Comparison of ENCODE assay signal across 16 cellular contexts in genomic region chr12:5201554-5202243, GRCh38.
A peak's percentile ranks its signal among the peaks of the same experiment; 100 is the strongest.
DNase-seq lines count a peak whose midpoint lies in the region; ATAC-seq and TF ChIP-seq lines count a peak whose summit lies in the region.
"Had no signal": no experiment of that assay in that cellular context is flagged by ENCODE, and none has a peak within 500 bp of the region (broad histone marks: within the 10 kb centered on the region; RNA-seq: fewer than 3 reads in every experiment).

No MANE protein-coding gene starts in this region.

- H3K36me3 Mint-ChIP-seq in HFFc6 (ENCODE audit: low read depth) (no peaks in the 10 kb centered on the region), T-helper 17 cell (ENCODE audit: low read depth) (peaks cover 2% of the 10 kb centered on the region)
- H3K36me3 Mint-ChIP-seq in activated T-helper 17 cell treated with anti-CD3 and anti-CD28 coated beads, Interleukin-2, amount 50 U/mL, for 72 hours (ENCODE audit: low read depth), result no peaks in the 10 kb centered on the region
- H3K36me3 Mint-ChIP-seq: activated naive CD8-positive, alpha-beta T cell had no signal

- H3K4me1 Mint-ChIP-seq in HFFc6 (ENCODE audit: low read depth) (peaks cover 47% of the 10 kb centered on the region), T-helper 17 cell (no peaks in the 10 kb centered on the region)
- H3K4me1 Mint-ChIP-seq in activated T-helper 17 cell treated with anti-CD3 and anti-CD28 coated beads, Interleukin-2, amount 50 U/mL, for 72 hours, result no peaks in the 10 kb centered on the region

- no peaks in the 10 kb centered on the region for H3K27me3 ChIP-seq in A673 (replicated peaks; ENCODE audit: insufficient read depth, low read depth, low read length, poor library complexity)
- H3K27me3 ChIP-seq: tibial nerve had no signal

- H3K27ac Mint-ChIP-seq in HFFc6 (no peak overlapping the region), T-helper 17 cell (no peak overlapping the region)
- H3K27ac Mint-ChIP-seq in activated T-helper 17 cell treated with anti-CD3 and anti-CD28 coated beads, Interleukin-2, amount 50 U/mL, for 72 hours, result no peak overlapping the region
- H3K27ac Mint-ChIP-seq: activated CD8-positive, alpha-beta T cell treated with anti-CD3 and anti-CD28 coated beads for 36 hours; activated naive CD8-positive, alpha-beta T cell; dendritic cell treated with granulocyte-macrophage colony-stimulating factor and Interleukin-4, amounts not matched to agents 40 ng/mL and 50 ng/mL, for 4 days had no signal

- POLR2A ChIA-PET in A673 (lab: Charles Lee; ENCODE audit: low non-redundant PET), result no interaction called here

- H3K4me3 ChIP-seq in A673 (ENCODE audit: low read depth, low read length, poor library complexity, severe bottlenecking), result no peak overlapping the region
- H3K4me3 ChIP-seq: tibial nerve had no signal

- intact Hi-C loops in A673 (cut with micrococcal nuclease; ENCODE audit: unreplicated experiment), result no loop called here

- H3K4me3 Mint-ChIP-seq in HFFc6 (no peak overlapping the region), T-helper 17 cell (no peak overlapping the region)
- H3K4me3 Mint-ChIP-seq in activated T-helper 17 cell treated with anti-CD3 and anti-CD28 coated beads, Interleukin-2, amount 50 U/mL, for 72 hours, result no peak overlapping the region
- H3K4me3 Mint-ChIP-seq: activated CD8-positive, alpha-beta T cell treated with anti-CD3 and anti-CD28 coated beads for 36 hours; activated naive CD8-positive, alpha-beta T cell; dendritic cell treated with granulocyte-macrophage colony-stimulating factor and Interleukin-4, amounts not matched to agents 40 ng/mL and 50 ng/mL, for 4 days had no signal

- TF ChIP-seq CTCF in A673 (conservative IDR thresholded peaks at IDR 0.05; ENCODE audit: low read depth, low read length) (no peak), HFFc6 (IDR thresholded peaks at IDR 0.05) (no peak)

- no peaks in the 10 kb centered on the region for H3K9me3 Mint-ChIP-seq in HFFc6
- H3K9me3 Mint-ChIP-seq in activated T-helper 17 cell treated with anti-CD3 and anti-CD28 coated beads, Interleukin-2, amount 50 U/mL, for 72 hours, result peaks cover 3% of the 10 kb centered on the region
- H3K9me3 Mint-ChIP-seq: activated CD8-positive, alpha-beta T cell treated with anti-CD3 and anti-CD28 coated beads for 36 hours; dendritic cell treated with granulocyte-macrophage colony-stimulating factor and Interleukin-4, amounts not matched to agents 40 ng/mL and 50 ng/mL, for 4 days had no signal

- H3K36me3 ChIP-seq in A673 (ENCODE audit: insufficient read depth, low read length, poor library complexity, severe bottlenecking), result no peaks in the 10 kb centered on the region
- H3K36me3 ChIP-seq: tibial nerve had no signal

- ATAC-seq in HG02870 (IDR thresholded peaks at IDR 0.05; ENCODE audit: unreplicated experiment), result no peak
- no peak for ATAC-seq in activated T-helper 17 cell treated with anti-CD3 and anti-CD28 coated beads, Interleukin-2, amount 50 U/mL, for 72 hours (replicated peaks)
- ATAC-seq in T-helper 17 cell, result no peak
- ATAC-seq: activated CD8-positive, alpha-beta T cell treated with anti-CD3 and anti-CD28 coated beads for 36 hours had no signal

- no peaks in the 10 kb centered on the region for H3K9me3 ChIP-seq in A673 (ENCODE audit: low read depth, low read length, poor library complexity, severe bottlenecking)
- no peaks in the 10 kb centered on the region for H3K9me3 ChIP-seq in T-helper 17 cell (ENCODE audit: control insufficient read depth, low read length, poor library complexity, severe bottlenecking)
- H3K9me3 ChIP-seq: tibial nerve had no signal

- DNase-seq in A673 (ENCODE audit: low spot score) (peak; percentile 7), HT-29 (ENCODE audit: low spot score) (peak; percentile 34), SK-MEL-5 (ENCODE audit: low read depth, low spot score) (peak; percentile 28), iPS-NIHi7 (ENCODE audit: extremely low spot score) (peak; percentile 68), HFFc6 (no peak), T-helper 17 cell (no peak)
- DNase-seq: activated CD8-positive, alpha-beta T cell treated with anti-CD3 and anti-CD28 coated beads for 36 hours; GF-D8; hippocampal formation; NCI-H1436 treated with DMSO at 0.1 percent for 48 hours; small intestine had no signal

- no peaks in the 10 kb centered on the region for H3K4me1 ChIP-seq in A673 (ENCODE audit: insufficient read depth, low read length, poor library complexity, severe bottlenecking)

- no TSS peak for BruUV-seq in A673 (replicated peaks; lab: Mats Ljungman, UMichigan)

- H3K27ac ChIP-seq in A673 (ENCODE audit: low read depth, low read length, poor library complexity, severe bottlenecking), result no peak overlapping the region
- H3K27ac ChIP-seq: tibial nerve had no signal

- CTCF ChIA-PET in A673 (lab: Charles Lee), result interaction anchor here (1.1 kb wide), 1 partner anchor 310 kb away, joined by 5 read pairs; no protein-coding TSS in a partner anchor

- H3K27me3 Mint-ChIP-seq in HFFc6 (ENCODE audit: insufficient read depth) (peaks cover 14% of the 10 kb centered on the region), T-helper 17 cell (peaks cover 24% of the 10 kb centered on the region)
- H3K27me3 Mint-ChIP-seq in activated T-helper 17 cell treated with anti-CD3 and anti-CD28 coated beads, Interleukin-2, amount 50 U/mL, for 72 hours, result peaks cover 31% of the 10 kb centered on the region

- in situ Hi-C loops in SK-MEL-5 (cut with HindIII; ENCODE audit: low pct_unique_long_range_greater_than_20kb, low sequenced_read_pairs), result no loop called here

Comparison
In these comparisons a context has a peak if more than half of its experiments do, and no peak if none do; other contexts are left out.
1. DNase-seq: peak in A673 (single experiment), HT-29 (single experiment), SK-MEL-5 (single experiment) and iPS-NIHi7 (single experiment); none in HFFc6 (single experiment) and T-helper 17 cell (0 of 3).